7 cellular contexts compared by ENCODE assay signal in the genomic region with DNA sequence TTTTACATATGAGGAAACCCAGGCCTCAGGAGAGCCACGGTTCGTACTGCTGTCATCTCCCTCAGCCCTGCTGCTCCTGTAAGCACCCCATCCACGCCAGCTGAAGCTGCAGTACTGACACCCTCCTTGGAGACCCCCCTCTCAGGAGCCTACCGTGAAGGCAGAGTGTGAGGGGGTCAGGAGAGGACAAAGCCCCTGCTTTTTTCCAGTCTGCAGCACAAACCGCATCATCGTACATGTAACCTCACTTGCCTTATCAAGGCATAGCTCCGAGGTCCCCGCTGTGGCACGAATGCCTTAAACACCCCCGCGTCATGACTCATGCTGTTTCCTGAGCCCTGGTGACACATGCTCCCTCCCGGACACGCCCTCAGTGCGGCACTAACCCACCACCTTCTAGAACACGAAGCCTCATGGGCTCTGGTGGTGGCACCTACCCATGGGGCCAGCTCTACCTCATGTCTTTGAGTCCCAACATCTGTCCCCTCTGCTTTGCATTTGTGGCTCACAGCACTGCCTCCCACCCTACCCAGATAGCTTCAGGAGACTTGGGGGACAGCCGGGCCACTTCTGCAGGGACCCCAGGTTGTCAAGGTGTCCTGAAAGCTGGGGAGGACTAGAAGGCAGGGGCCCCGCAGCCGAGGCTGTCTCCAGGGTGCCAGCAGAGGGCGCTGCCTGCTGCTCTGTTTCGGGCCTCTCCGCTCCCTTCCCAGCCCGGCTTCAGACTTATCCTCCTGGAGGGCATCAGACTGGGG. TPM values are rescaled to one million over a fixed set of nuclear protein-coding genes. Genes with fewer than 3 reads are reported as not detected.
DNase-seq lines count a peak whose midpoint lies in the region; ATAC-seq and TF ChIP-seq lines count a peak whose summit lies in the region.

No MANE protein-coding gene starts in this region.

- TF ChIP-seq CTCF in VCaP (conservative IDR thresholded peaks at IDR 0.05) (peak; percentile 90), MCF 10A (IDR thresholded peaks at IDR 0.05; ENCODE audit: unreplicated experiment) (peak; percentile 82)

- ATAC-seq in GM18502 (IDR thresholded peaks at IDR 0.05; ENCODE audit: poor library complexity, unreplicated experiment): peak; percentile 34

- no peak overlapping the region for H3K4me3 Mint-ChIP-seq in MCF 10A (ENCODE audit: unreplicated experiment)

- POLR2A ChIA-PET in MCF 10A (lab: Yijun Ruan, JAX): interaction anchor here (0.7 to 1.8 kb wide), 9 partner anchors 9 to 148 kb away, joined by 3 to 5 read pairs (median 3); partner anchors contain the start of genes CEP85, DHDDS and ZNF593

- H3K27me3 Mint-ChIP-seq in MCF 10A (ENCODE audit: insufficient read depth, unreplicated experiment): no peaks in the 10 kb centered on the region

- no peak overlapping the region for H3K27ac ChIP-seq in VCaP

- BruUV-seq in MCF 10A (replicated peaks; lab: Mats Ljungman, UMichigan): no TSS peak

- H3K9me3 Mint-ChIP-seq in MCF 10A (ENCODE audit: unreplicated experiment): no peaks in the 10 kb centered on the region

- peaks cover 40% of the 10 kb centered on the region for H3K4me1 Mint-ChIP-seq in MCF 10A (ENCODE audit: insufficient read depth, unreplicated experiment)

- DNase-seq in LoVo (ENCODE audit: low spot score): peak; percentile 80
- peak; percentile 89 for DNase-seq in MCF 10A (ENCODE audit: unreplicated experiment)
- DNase-seq in left kidney (ENCODE audit: low read depth, low spot score): peak; percentile 56
- peak; percentile 91 for DNase-seq in stimulated activated CD4-positive, alpha-beta T cell treated with anti-CD3 and anti-CD28 coated beads, Interleukin-2, amount 100 ng/mL, for 48 hours
- DNase-seq in cerebellum (ENCODE audit: low spot score): no peak

- intact Hi-C loops in MCF 10A (cut with micrococcal nuclease): loop anchor here (1.0 kb wide), 2 partner anchors 37 to 107 kb away; no protein-coding TSS in a partner anchor

- CTCF ChIA-PET in MCF 10A (lab: Yijun Ruan, JAX): interaction anchor here (0.5 to 2.7 kb wide), 28 partner anchors 9 to 147 kb away, joined by 3 to 21 read pairs (median 3); partner anchors contain the start of genes DHDDS, UBXN11 and ZNF593

- H3K27ac Mint-ChIP-seq in MCF 10A (ENCODE audit: low read depth, unreplicated experiment): peak overlapping the region; percentile 8

- peaks cover 24% of the 10 kb centered on the region for H3K36me3 Mint-ChIP-seq in MCF 10A (ENCODE audit: insufficient read depth, unreplicated experiment)

RNA-seq across cellular contexts. Expression of gene SH3BGRL3, which starts 4.9 kb away (rescaled TPM):
- total RNA-seq in MCF 10A (2022) (133 and 170 TPM in 2 replicates), cerebellum (13.9 TPM)

RNA-seq across cellular contexts. Expression of gene UBXN11, which starts 21.7 kb away (rescaled TPM):
- total RNA-seq in MCF 10A (2022) (17.7 and 20.3 TPM in 2 replicates), cerebellum (10.2 TPM)

RNA-seq across cellular contexts. Expression of gene CD52, which starts 33.0 kb away (rescaled TPM):
- total RNA-seq in MCF 10A (2022): not detected in 2 replicates
- total RNA-seq in cerebellum: not detected

RNA-seq across cellular contexts. Expression of gene CEP85, which starts 50.8 kb away (rescaled TPM):
- 11.1 and 12.2 TPM in 2 replicates for total RNA-seq in MCF 10A (2022)
- 18.2 TPM for total RNA-seq in cerebellum
